In genomic region chr3:45409921-45410320, GRCh38 we compare ENCODE assay signal across 11 cellular contexts. TPM values are rescaled to one million over a fixed set of nuclear protein-coding genes. Genes with fewer than 3 reads are reported as not detected.
A peak's percentile ranks its signal among the peaks of the same experiment; 100 is the strongest.
DNase-seq lines count a peak whose midpoint lies in the region; ATAC-seq and TF ChIP-seq lines count a peak whose summit lies in the region.
"Had no signal": no experiment of that assay in that cellular context is flagged by ENCODE, and none has a peak within 500 bp of the region (broad histone marks: within the 10 kb centered on the region; RNA-seq: fewer than 3 reads in every experiment).

No MANE protein-coding gene starts in this region.

- peaks cover 61% of the 10 kb centered on the region for H3K36me3 Mint-ChIP-seq in endodermal cell (ENCODE audit: low read depth)

- in situ Hi-C loops in transverse colon (cut with MboI; ENCODE audit: low pct_ligation_motif_present in 1 of 4, low pct_unique_long_range_greater_than_20kb in 1 of 4, low sequenced_read_pairs in 3 of 4), result no loop called here

- peaks cover 18% of the 10 kb centered on the region for H3K36me3 ChIP-seq in adipocyte (ENCODE audit: control insufficient read depth, insufficient read depth, low read length, severe bottlenecking)
- H3K36me3 ChIP-seq in endodermal cell (ENCODE audit: control insufficient read depth, insufficient read depth, low read length), result peaks cover 62% of the 10 kb centered on the region
- H3K36me3 ChIP-seq in transverse colon, result no peaks in the 10 kb centered on the region

- no peak for TF ChIP-seq CTCF in endodermal cell (conservative IDR thresholded peaks at IDR 0.05)
- TF ChIP-seq CTCF in transverse colon (IDR thresholded peaks at IDR 0.05), result no peak

- no peak for ATAC-seq in GM19395 (IDR thresholded peaks at IDR 0.05; ENCODE audit: unreplicated experiment)
- no peak for ATAC-seq in GM21381 (IDR thresholded peaks at IDR 0.05; ENCODE audit: unreplicated experiment)
- no peak for ATAC-seq in HG03565 (IDR thresholded peaks at IDR 0.05; ENCODE audit: unreplicated experiment)

- peaks cover 4% of the 10 kb centered on the region for H3K4me1 Mint-ChIP-seq in endodermal cell

- H3K27ac ChIP-seq in endodermal cell (ENCODE audit: low read depth, low read length) (no peak overlapping the region), transverse colon (peak overlapping the region in 3 of 4 donors; percentile 10 to 27 (median 23))

- H3K27me3 Mint-ChIP-seq in endodermal cell (ENCODE audit: insufficient read depth), result no peaks in the 10 kb centered on the region
- H3K27me3 Mint-ChIP-seq: activated CD4-positive, alpha-beta T cell treated with anti-CD3 and anti-CD28 coated beads, Interleukin-2, amount 10 ng/mL, durations not matched to agents 7 days and 5 days; activated naive CD8-positive, alpha-beta T cell treated with anti-CD3 and anti-CD28 coated beads, Interleukin-2, amount 10 ng/mL, durations not matched to agents 7 days and 5 days; progenitor cell of endocrine pancreas had no signal

- no peak overlapping the region for H3K4me3 Mint-ChIP-seq in endodermal cell
- H3K4me3 Mint-ChIP-seq: activated CD4-positive, alpha-beta T cell treated with anti-CD3 and anti-CD28 coated beads, Interleukin-2, amount 10 ng/mL, durations not matched to agents 7 days and 5 days; activated naive CD8-positive, alpha-beta T cell treated with anti-CD3 and anti-CD28 coated beads, Interleukin-2, amount 10 ng/mL, durations not matched to agents 7 days and 5 days had no signal

- 94% methylated on average over 4 of the region's 4 CpGs for WGBS in endodermal cell (ENCODE audit: insufficient coverage in 1 of 2, insufficient read length in 1 of 2), 2 experiments
- 74 to 86% methylated on average over 4 of the region's 4 CpGs for WGBS in transverse colon (ENCODE audit: low coverage in 1 of 2), 2 donors

- TF ChIP-seq EP300 in transverse colon (IDR thresholded peaks at IDR 0.05; ENCODE audit: low read depth), result peak; percentile 33

- H3K27me3 ChIP-seq in adipocyte (replicated peaks; ENCODE audit: control insufficient read depth, insufficient read depth, low read length) (no peaks in the 10 kb centered on the region), endodermal cell (ENCODE audit: control insufficient read depth, insufficient read depth, low read length, poor library complexity, severe bottlenecking) (no peaks in the 10 kb centered on the region), transverse colon (no peaks in the 10 kb centered on the region)

- no peak overlapping the region for H3K9ac ChIP-seq in adipocyte (ENCODE audit: low read length)
- H3K9ac ChIP-seq in endodermal cell (ENCODE audit: extremely low read depth, low read length, poor library complexity, severe bottlenecking), result no peak overlapping the region
- H3K9ac ChIP-seq: SK-N-SH had no signal

- DNase-seq in adipocyte (ENCODE audit: low read depth) (peak; percentile 21), endodermal cell (no peak), middle frontal gyrus (ENCODE audit: extremely low spot score, low spot score) (peak; percentile 12), transverse colon (no peak)
- DNase-seq: activated CD4-positive, alpha-beta T cell treated with anti-CD3 and anti-CD28 coated beads, Interleukin-2, amount 10 ng/mL, durations not matched to agents 7 days and 5 days; activated naive CD8-positive, alpha-beta T cell treated with anti-CD3 and anti-CD28 coated beads, Interleukin-2, amount 10 ng/mL, durations not matched to agents 7 days and 5 days; SK-N-SH had no signal

- intact Hi-C loops in transverse colon (cut with DNase I; ENCODE audit: low total_unique reads), result no loop called here

- no peak for TF ChIP-seq POLR2A in transverse colon (IDR thresholded peaks at IDR 0.05)

- H3K4me3 ChIP-seq in adipocyte (ENCODE audit: low read length) (no peak overlapping the region), endodermal cell (ENCODE audit: low read length) (peak overlapping the region; percentile 50), transverse colon (no peak overlapping the region)

- peaks cover 18% of the 10 kb centered on the region for H3K4me1 ChIP-seq in adipocyte (ENCODE audit: control insufficient read depth, insufficient read depth, low read length)
- no peaks in the 10 kb centered on the region for H3K4me1 ChIP-seq in endodermal cell (ENCODE audit: control insufficient read depth, insufficient read depth, low read length)
- H3K4me1 ChIP-seq in transverse colon, result peaks cover 0 to 25% (median 14%) of the 10 kb centered on the region in 4 donors

- H3K9me3 ChIP-seq in adipocyte (ENCODE audit: control insufficient read depth, low read length), result no peaks in the 10 kb centered on the region
- peaks cover 47% of the 10 kb centered on the region for H3K9me3 ChIP-seq in endodermal cell (ENCODE audit: control insufficient read depth, low read length)
- peaks cover 0 to 5% of the 10 kb centered on the region in 2 donors for H3K9me3 ChIP-seq in transverse colon
- H3K9me3 ChIP-seq: SK-N-SH had no signal

- peaks cover 30% of the 10 kb centered on the region for H3K9me3 Mint-ChIP-seq in endodermal cell

- H3K27ac Mint-ChIP-seq in endodermal cell, result no peak overlapping the region
- H3K27ac Mint-ChIP-seq: activated CD4-positive, alpha-beta T cell treated with anti-CD3 and anti-CD28 coated beads, Interleukin-2, amount 10 ng/mL, durations not matched to agents 7 days and 5 days; activated naive CD8-positive, alpha-beta T cell treated with anti-CD3 and anti-CD28 coated beads, Interleukin-2, amount 10 ng/mL, durations not matched to agents 7 days and 5 days; progenitor cell of endocrine pancreas had no signal

RNA-seq across cellular contexts. Expression of gene LARS2, which starts 21.5 kb away (rescaled TPM):
- total RNA-seq in endodermal cell (10 to 100 TPM; 40.4 to 45.6 TPM), transverse colon (10 to 100 TPM; 19.5 to 44.2 (median 30.6) TPM)
- polyA plus RNA-seq in endodermal cell (2013, experiment 1 of 2), result 23.4 TPM
- 21.7 TPM for polyA plus RNA-seq in endodermal cell (2013, experiment 2 of 2)

Comparison
In these comparisons a context has a peak if more than half of its experiments do, and no peak if none do; other contexts are left out.
1. DNase-seq: peak in adipocyte (single experiment) and middle frontal gyrus (single experiment); none in endodermal cell (single experiment) and transverse colon (single experiment).